Comparison of ENCODE assay signal across 8 cellular contexts in the genomic region with DNA sequence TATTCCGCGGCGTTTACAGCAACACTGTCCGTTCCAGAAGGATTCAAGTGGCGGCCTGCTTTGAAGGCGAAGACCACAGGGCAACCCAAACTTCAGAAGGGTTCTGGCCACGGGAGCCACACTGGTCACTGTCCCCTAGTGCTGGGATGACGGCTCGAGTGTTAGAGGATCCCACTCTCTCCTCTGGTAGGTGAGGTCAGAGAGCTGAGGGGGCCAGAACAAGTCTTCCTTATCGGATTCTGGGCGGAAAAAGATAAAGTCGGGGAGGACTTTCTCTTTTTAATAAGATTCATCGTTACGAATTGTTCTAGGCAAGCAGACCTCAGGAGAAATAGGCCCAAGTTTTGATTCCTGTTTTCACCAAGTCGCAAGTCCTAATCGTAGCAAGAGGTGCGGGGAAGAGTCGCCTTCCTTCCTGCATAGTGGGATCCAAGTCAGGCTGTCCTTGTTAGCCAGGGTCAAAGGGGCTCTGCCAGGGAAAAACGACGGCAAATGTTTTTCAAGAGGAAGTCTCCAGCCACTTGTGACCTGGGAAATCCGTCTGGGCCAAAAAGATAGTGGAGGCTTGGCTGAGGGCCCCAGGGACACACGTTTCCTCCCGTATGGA. TPM values are rescaled to one million over a fixed set of nuclear protein-coding genes. Genes with fewer than 3 reads are reported as not detected.
DNase-seq lines count a peak whose midpoint lies in the region; ATAC-seq and TF ChIP-seq lines count a peak whose summit lies in the region.

No MANE protein-coding gene starts in this region.

- TF ChIP-seq CTCF in DND-41 (IDR thresholded peaks at IDR 0.05; ENCODE audit: borderline replicate concordance, extremely low read depth, low read length, poor library complexity, severe bottlenecking): no peak
- no peak for TF ChIP-seq CTCF in heart left ventricle (IDR thresholded peaks at IDR 0.05)
- no peak for TF ChIP-seq CTCF in prostate gland (IDR thresholded peaks at IDR 0.05)

- peaks cover 2% of the 10 kb centered on the region for H3K27me3 Mint-ChIP-seq in activated T-helper 1 cell treated with anti-CD3 and anti-CD28 coated beads, Interleukin-12 subunit alpha, Interleukin-12 subunit beta, Interleukin-2, Interleukin-4 antibody, amounts not matched to agents 30 ng/mL and 10 ng/mL and 1 ng/mL, durations not matched to agents 14 hours and 24 hours and 36 hours (ENCODE audit: insufficient read depth)

- intact Hi-C loops in activated T-helper 1 cell treated with anti-CD3 and anti-CD28 coated beads, Interleukin-12 subunit alpha, Interleukin-12 subunit beta, Interleukin-2, Interleukin-4 antibody, amounts not matched to agents 30 ng/mL and 10 ng/mL and 1 ng/mL, durations not matched to agents 14 hours and 24 hours and 36 hours (cut with micrococcal nuclease): loop anchor here (1.0 to 5.0 kb wide), 15 partner anchors 15 to 674 kb away; partner anchors contain the start of genes EMILIN2, LPIN2, METTL4 and NDC80
- intact Hi-C loops in heart left ventricle (cut with DNase I): loop anchor here (1.0 to 10.0 kb wide), 16 partner anchors 28 to 314 kb away; partner anchors contain the start of genes LPIN2 (in 4 of the 10) and MYOM1 (in 2 of the 10)
- intact Hi-C loops in prostate gland (cut with DNase I): loop anchor here (2.0 to 5.0 kb wide), 4 partner anchors 94 to 314 kb away; partner anchors contain the start of gene LPIN2

- H3K36me3 Mint-ChIP-seq in activated T-helper 1 cell treated with anti-CD3 and anti-CD28 coated beads, Interleukin-12 subunit alpha, Interleukin-12 subunit beta, Interleukin-2, Interleukin-4 antibody, amounts not matched to agents 30 ng/mL and 10 ng/mL and 1 ng/mL, durations not matched to agents 14 hours and 24 hours and 36 hours (ENCODE audit: low read depth): peaks cover 19% of the 10 kb centered on the region

- peaks cover 7% of the 10 kb centered on the region for H3K9me3 Mint-ChIP-seq in activated T-helper 1 cell treated with anti-CD3 and anti-CD28 coated beads, Interleukin-12 subunit alpha, Interleukin-12 subunit beta, Interleukin-2, Interleukin-4 antibody, amounts not matched to agents 30 ng/mL and 10 ng/mL and 1 ng/mL, durations not matched to agents 14 hours and 24 hours and 36 hours

- H3K4me3 Mint-ChIP-seq in activated T-helper 1 cell treated with anti-CD3 and anti-CD28 coated beads, Interleukin-12 subunit alpha, Interleukin-12 subunit beta, Interleukin-2, Interleukin-4 antibody, amounts not matched to agents 30 ng/mL and 10 ng/mL and 1 ng/mL, durations not matched to agents 14 hours and 24 hours and 36 hours: peak overlapping the region; percentile 93

- H3K79me2 ChIP-seq in DND-41 (ENCODE audit: insufficient read depth, low read length): peaks cover 47% of the 10 kb centered on the region

- H3K9ac ChIP-seq in DND-41 (ENCODE audit: low read depth, low read length) (peak overlapping the region; percentile 85), HUES48 (ENCODE audit: low read depth, low read length) (peak overlapping the region; percentile 57)

- peak overlapping the region; percentile 86 for H2AFZ ChIP-seq in DND-41 (ENCODE audit: low read depth, low read length)

- H3K4me1 Mint-ChIP-seq in activated T-helper 1 cell treated with anti-CD3 and anti-CD28 coated beads, Interleukin-12 subunit alpha, Interleukin-12 subunit beta, Interleukin-2, Interleukin-4 antibody, amounts not matched to agents 30 ng/mL and 10 ng/mL and 1 ng/mL, durations not matched to agents 14 hours and 24 hours and 36 hours (ENCODE audit: low read depth): peaks cover 47% of the 10 kb centered on the region

- H3K4me2 ChIP-seq in DND-41 (ENCODE audit: insufficient read depth, low read length): peak overlapping the region; percentile 99

- WGBS in heart left ventricle, 4 donors: 0 to 6% (median 3%) methylated on average over 23 of the region's 23 CpGs
- 56% methylated on average over 23 of the region's 23 CpGs for WGBS in prostate gland

- H3K27ac ChIP-seq in DND-41 (ENCODE audit: low read length) (peak overlapping the region; percentile 92), HUES48 (ENCODE audit: low read depth, low read length) (peak overlapping the region; percentile 97), heart left ventricle (peak overlapping the region; percentile 98 to 100 (median 100)), prostate gland (peak overlapping the region; percentile 99)

- DNase-seq in DND-41 (peak; percentile 38), heart left ventricle (peak in 4 of 5 donors; percentile 49 to 67 (median 52)), prostate gland (ENCODE audit: low spot score) (no peak), AG08396 (ENCODE audit: low spot score) (no peak), HuH-7.5 (ENCODE audit: low spot score) (no peak)
- DNase-seq in activated T-helper 1 cell treated with anti-CD3 and anti-CD28 coated beads, Interleukin-12 subunit alpha, Interleukin-12 subunit beta, Interleukin-2, Interleukin-4 antibody, amounts not matched to agents 30 ng/mL and 10 ng/mL and 1 ng/mL, durations not matched to agents 14 hours and 24 hours and 36 hours (ENCODE audit: low spot score): peak; percentile 14

- H4K20me1 ChIP-seq in DND-41 (ENCODE audit: insufficient read depth, low read length): peaks cover 13% of the 10 kb centered on the region; the same call in 1 of the 2 replicates

- ATAC-seq in DND-41 (ENCODE audit: insufficient read depth, low read depth) (no peak), heart left ventricle (peak; percentile 10 to 21 (median 15)), HG03159 (IDR thresholded peaks at IDR 0.05; ENCODE audit: unreplicated experiment) (no peak)

- TF ChIP-seq POLR2A in heart left ventricle (IDR thresholded peaks at IDR 0.05) (peak in 1 of 2 donors; percentile 49), prostate gland (IDR thresholded peaks at IDR 0.05) (no peak)

- peaks cover under 1% of the 10 kb centered on the region for H3K9me3 ChIP-seq in DND-41 (ENCODE audit: insufficient read depth, low read length, severe bottlenecking)
- H3K9me3 ChIP-seq in HUES48 (ENCODE audit: control insufficient read depth, insufficient read depth, low read length): peaks cover 5% of the 10 kb centered on the region
- no peaks in the 10 kb centered on the region for H3K9me3 ChIP-seq in heart left ventricle
- H3K9me3 ChIP-seq in prostate gland: no peaks in the 10 kb centered on the region

- H3K36me3 ChIP-seq in DND-41 (ENCODE audit: insufficient read depth, low read length) (peaks cover 22% of the 10 kb centered on the region), HUES48 (ENCODE audit: control insufficient read depth, insufficient read depth, low read length) (peaks cover 17% of the 10 kb centered on the region), heart left ventricle (peaks cover 0 to 18% (median 10%) of the 10 kb centered on the region in 9 donors), prostate gland (no peaks in the 10 kb centered on the region)

- H3K27me3 ChIP-seq in DND-41 (ENCODE audit: insufficient read depth, low read length, poor library complexity) (no peaks in the 10 kb centered on the region), HUES48 (ENCODE audit: control insufficient read depth, insufficient read depth, low read length) (no peaks in the 10 kb centered on the region), heart left ventricle (no peaks in the 10 kb centered on the region), prostate gland (replicated peaks; ENCODE audit: insufficient read depth) (no peaks in the 10 kb centered on the region)

- H3K4me3 ChIP-seq in DND-41 (ENCODE audit: low read depth in 1 of 2, low read length in 2 of 2) (peak overlapping the region; percentile 47 to 67), HUES48 (ENCODE audit: low read depth, low read length) (peak overlapping the region; percentile 65), heart left ventricle (peak overlapping the region; percentile 24 to 98 (median 90)), prostate gland (peak overlapping the region; percentile 91 to 96)

- H3K4me1 ChIP-seq in DND-41 (ENCODE audit: insufficient read depth, low read length) (peaks cover 50% of the 10 kb centered on the region), HUES48 (ENCODE audit: control insufficient read depth, insufficient read depth, low read length) (peaks cover 17% of the 10 kb centered on the region), heart left ventricle (peaks cover 0 to 49% (median 39%) of the 10 kb centered on the region in 12 donors), prostate gland (replicated peaks) (no peaks in the 10 kb centered on the region)

- H3K27ac Mint-ChIP-seq in activated T-helper 1 cell treated with anti-CD3 and anti-CD28 coated beads, Interleukin-12 subunit alpha, Interleukin-12 subunit beta, Interleukin-2, Interleukin-4 antibody, amounts not matched to agents 30 ng/mL and 10 ng/mL and 1 ng/mL, durations not matched to agents 14 hours and 24 hours and 36 hours: peak overlapping the region; percentile 99

RNA-seq across cellular contexts. Expression of gene MYL12A, which starts 0.9 kb away (rescaled TPM):
- 330 and 334 TPM in 2 replicates for total RNA-seq in activated T-helper 1 cell treated with anti-CD3 and anti-CD28 coated beads, Interleukin-12 subunit alpha, Interleukin-12 subunit beta, Interleukin-2, Interleukin-4 antibody, amounts not matched to agents 30 ng/mL and 10 ng/mL and 1 ng/mL, durations not matched to agents 14 hours and 24 hours and 36 hours
- total RNA-seq in heart left ventricle: 1,000 to 10,000 TPM; 1,642 to 7,537 (median 4,549) TPM
- 1,000 to 10,000 TPM; 2,104 to 2,994 TPM for polyA plus RNA-seq in heart left ventricle
- 100 to 1,000 TPM; 245 to 267 TPM for total RNA-seq in prostate gland

RNA-seq across cellular contexts. Expression of gene MYL12B, which starts 15.2 kb away (rescaled TPM):
- 234 and 235 TPM in 2 replicates for total RNA-seq in activated T-helper 1 cell treated with anti-CD3 and anti-CD28 coated beads, Interleukin-12 subunit alpha, Interleukin-12 subunit beta, Interleukin-2, Interleukin-4 antibody, amounts not matched to agents 30 ng/mL and 10 ng/mL and 1 ng/mL, durations not matched to agents 14 hours and 24 hours and 36 hours
- total RNA-seq in heart left ventricle: 100 to 1,000 TPM; 185 to 292 (median 210) TPM
- 100 to 1,000 TPM; 317 to 462 TPM for polyA plus RNA-seq in heart left ventricle
- total RNA-seq in prostate gland: 100 to 1,000 TPM; 254 to 310 TPM

RNA-seq across cellular contexts. Expression of gene MYOM1, which starts 27.0 kb away (rescaled TPM):
- 0.22 and 1.4 TPM in 2 replicates for total RNA-seq in activated T-helper 1 cell treated with anti-CD3 and anti-CD28 coated beads, Interleukin-12 subunit alpha, Interleukin-12 subunit beta, Interleukin-2, Interleukin-4 antibody, amounts not matched to agents 30 ng/mL and 10 ng/mL and 1 ng/mL, durations not matched to agents 14 hours and 24 hours and 36 hours
- 1,000 to 10,000 TPM in 4 of 9 donors, 100 to 1,000 TPM in 5; 393 to 1,344 (median 852) TPM for total RNA-seq in heart left ventricle
- 100 to 1,000 TPM; 112 to 262 TPM for polyA plus RNA-seq in heart left ventricle
- total RNA-seq in prostate gland: 1 to 10 TPM; 6.1 to 6.5 TPM

Comparison
In these comparisons a context has a peak if more than half of its experiments do, and no peak if none do; other contexts are left out.
1. ATAC-seq: peak in heart left ventricle (4 of 4); none in DND-41 (single experiment) and HG03159 (single experiment).
2. DNase-seq: peak in DND-41 (single experiment), activated T-helper 1 cell treated with anti-CD3 and anti-CD28 coated beads, Interleukin-12 subunit alpha, Interleukin-12 subunit beta, Interleukin-2, Interleukin-4 antibody, amounts not matched to agents 30 ng/mL and 10 ng/mL and 1 ng/mL, durations not matched to agents 14 hours and 24 hours and 36 hours (single experiment) and heart left ventricle (4 of 5); none in prostate gland (single experiment), AG08396 (single experiment) and HuH-7.5 (single experiment).
3. RNA of gene MYOM1, which starts 27.0 kb away (total RNA-seq): 393 to 1,344 TPM in heart left ventricle; 6.1 to 6.5 TPM in prostate gland and 0.22 to 1.4 TPM in activated T-helper 1 cell treated with anti-CD3 and anti-CD28 coated beads, Interleukin-12 subunit alpha, Interleukin-12 subunit beta, Interleukin-2, Interleukin-4 antibody, amounts not matched to agents 30 ng/mL and 10 ng/mL and 1 ng/mL, durations not matched to agents 14 hours and 24 hours and 36 hours; every median in the first group is over 10 times any median in the second.
4. Peak in every context shown above with its lines, with median percentiles within 50 percentile points of each other: H3K27ac ChIP-seq and H3K4me3 ChIP-seq.